Comparison of ENCODE assay signal across 14 cellular contexts in the genomic region with DNA sequence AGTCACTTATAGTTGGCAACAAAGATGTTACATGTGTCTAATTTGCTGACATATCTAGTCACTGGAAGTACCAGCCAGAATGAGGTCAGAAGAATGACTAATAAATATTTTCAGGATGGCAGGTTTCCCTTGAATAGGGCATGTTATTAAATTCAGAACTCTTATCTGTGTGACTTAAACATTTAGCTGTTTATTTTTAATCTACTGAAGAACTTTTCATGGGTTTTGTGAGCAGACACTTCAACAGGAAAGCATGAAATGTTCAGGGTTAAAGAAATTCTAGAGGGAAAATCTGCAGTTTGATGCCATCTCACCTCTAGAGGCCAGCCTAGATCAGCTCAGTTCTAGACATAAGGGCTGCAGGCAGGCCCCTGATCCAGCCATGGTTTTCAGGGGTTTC. TPM values are rescaled to one million over a fixed set of nuclear protein-coding genes. Genes with fewer than 3 reads are reported as not detected.
DNase-seq lines count a peak whose midpoint lies in the region; ATAC-seq and TF ChIP-seq lines count a peak whose summit lies in the region.
"Had no signal": no experiment of that assay in that cellular context is flagged by ENCODE, and none has a peak within 500 bp of the region (broad histone marks: within the 10 kb centered on the region; RNA-seq: fewer than 3 reads in every experiment).

No MANE protein-coding gene starts in this region.

- peaks cover 61% of the 10 kb centered on the region for H3K36me3 ChIP-seq in suprapubic skin

- no peak overlapping the region for H3K4me3 ChIP-seq in suprapubic skin
- H3K4me3 ChIP-seq: lung had no signal

- H3K9me3 ChIP-seq in suprapubic skin = no peaks in the 10 kb centered on the region

- H3K27me3 ChIP-seq in suprapubic skin = no peaks in the 10 kb centered on the region

- intact Hi-C loops in left ventricle myocardium superior (cut with micrococcal nuclease) = no loop called here
- intact Hi-C loops in activated CD8-positive, alpha-beta T cell treated with anti-CD3 and anti-CD28 coated beads for 36 hours (cut with micrococcal nuclease) = no loop called here
- intact Hi-C loops in activated CD4-positive, alpha-beta T cell treated with anti-CD3 and anti-CD28 coated beads for 36 hours (cut with DNase I, micrococcal nuclease) = no loop called here
- intact Hi-C loops in activated naive CD4-positive, alpha-beta T cell treated with anti-CD3 and anti-CD28 coated beads for 36 hours (cut with micrococcal nuclease) = no loop called here

- TF ChIP-seq EP300 in suprapubic skin (IDR thresholded peaks at IDR 0.05) = no peak

- peaks cover 54% of the 10 kb centered on the region for H3K36me3 Mint-ChIP-seq in activated CD8-positive, alpha-beta T cell treated with anti-CD3 and anti-CD28 coated beads for 36 hours (ENCODE audit: low read depth)
- peaks cover 61% of the 10 kb centered on the region for H3K36me3 Mint-ChIP-seq in activated CD4-positive, alpha-beta T cell treated with anti-CD3 and anti-CD28 coated beads for 36 hours (ENCODE audit: low read depth)
- H3K36me3 Mint-ChIP-seq in activated naive CD4-positive, alpha-beta T cell treated with anti-CD3 and anti-CD28 coated beads for 36 hours (ENCODE audit: low read depth) = peaks cover 32% of the 10 kb centered on the region

- no peak for TF ChIP-seq POLR2A in suprapubic skin (IDR thresholded peaks at IDR 0.05)

- H3K4me1 Mint-ChIP-seq in activated CD8-positive, alpha-beta T cell treated with anti-CD3 and anti-CD28 coated beads for 36 hours (ENCODE audit: low read depth) = peaks cover 5% of the 10 kb centered on the region
- H3K4me1 Mint-ChIP-seq in activated CD4-positive, alpha-beta T cell treated with anti-CD3 and anti-CD28 coated beads for 36 hours = peaks cover 10% of the 10 kb centered on the region
- H3K4me1 Mint-ChIP-seq in activated naive CD4-positive, alpha-beta T cell treated with anti-CD3 and anti-CD28 coated beads for 36 hours (ENCODE audit: low read depth) = peaks cover 12% of the 10 kb centered on the region
- H3K4me1 Mint-ChIP-seq: brain had no signal

- H3K27ac Mint-ChIP-seq in activated CD8-positive, alpha-beta T cell treated with anti-CD3 and anti-CD28 coated beads for 36 hours = no peak overlapping the region
- no peak overlapping the region for H3K27ac Mint-ChIP-seq in activated CD4-positive, alpha-beta T cell treated with anti-CD3 and anti-CD28 coated beads for 36 hours
- no peak overlapping the region for H3K27ac Mint-ChIP-seq in activated naive CD4-positive, alpha-beta T cell treated with anti-CD3 and anti-CD28 coated beads for 36 hours
- H3K27ac Mint-ChIP-seq: brain had no signal

- no peak overlapping the region for H3K4me3 Mint-ChIP-seq in activated CD8-positive, alpha-beta T cell treated with anti-CD3 and anti-CD28 coated beads for 36 hours
- H3K4me3 Mint-ChIP-seq in activated CD4-positive, alpha-beta T cell treated with anti-CD3 and anti-CD28 coated beads for 36 hours = no peak overlapping the region
- H3K4me3 Mint-ChIP-seq in activated naive CD4-positive, alpha-beta T cell treated with anti-CD3 and anti-CD28 coated beads for 36 hours = no peak overlapping the region
- H3K4me3 Mint-ChIP-seq: brain; CD4-positive, alpha-beta memory T cell had no signal

- DNase-seq in AG08395 (ENCODE audit: low spot score) (peak; percentile 30), HT1080 (ENCODE audit: low read depth) (peak; percentile 62), astrocyte of the hippocampus (ENCODE audit: low read depth, low spot score) (peak; percentile 42), left ventricle myocardium superior (no peak), suprapubic skin (ENCODE audit: low spot score in 2 of 2) (no peak)
- DNase-seq in activated CD8-positive, alpha-beta T cell treated with anti-CD3 and anti-CD28 coated beads for 36 hours = no peak
- DNase-seq in activated CD4-positive, alpha-beta T cell treated with anti-CD3 and anti-CD28 coated beads for 36 hours = no peak
- DNase-seq in activated naive CD4-positive, alpha-beta T cell treated with anti-CD3 and anti-CD28 coated beads for 36 hours = no peak
- DNase-seq: CD4-positive, alpha-beta memory T cell; GOT3; NCI-H1930; OCI-M1 had no signal

- no peaks in the 10 kb centered on the region for H3K9me3 Mint-ChIP-seq in activated CD8-positive, alpha-beta T cell treated with anti-CD3 and anti-CD28 coated beads for 36 hours
- H3K9me3 Mint-ChIP-seq in activated CD4-positive, alpha-beta T cell treated with anti-CD3 and anti-CD28 coated beads for 36 hours (ENCODE audit: low read depth) = no peaks in the 10 kb centered on the region
- no peaks in the 10 kb centered on the region for H3K9me3 Mint-ChIP-seq in activated naive CD4-positive, alpha-beta T cell treated with anti-CD3 and anti-CD28 coated beads for 36 hours
- H3K9me3 Mint-ChIP-seq: brain; CD4-positive, alpha-beta memory T cell had no signal

- CTCF ChIA-PET in activated CD8-positive, alpha-beta T cell treated with anti-CD3 and anti-CD28 coated beads for 36 hours (lab: Charles Lee) = interaction anchor here (1.7 kb wide), 1 partner anchor 15 kb away, joined by 7 read pairs; a partner anchor contains a TSS
- CTCF ChIA-PET in activated CD4-positive, alpha-beta T cell treated with anti-CD3 and anti-CD28 coated beads for 36 hours (lab: Charles Lee) = no interaction called here
- CTCF ChIA-PET in activated naive CD4-positive, alpha-beta T cell treated with anti-CD3 and anti-CD28 coated beads for 36 hours (lab: Charles Lee) = no interaction called here

- ATAC-seq in left ventricle myocardium superior = peak; percentile 59
- ATAC-seq in activated CD8-positive, alpha-beta T cell treated with anti-CD3 and anti-CD28 coated beads for 36 hours = no peak
- ATAC-seq in activated CD4-positive, alpha-beta T cell treated with anti-CD3 and anti-CD28 coated beads for 36 hours = no peak

- H3K27me3 Mint-ChIP-seq in activated CD8-positive, alpha-beta T cell treated with anti-CD3 and anti-CD28 coated beads for 36 hours = no peaks in the 10 kb centered on the region
- H3K27me3 Mint-ChIP-seq in activated CD4-positive, alpha-beta T cell treated with anti-CD3 and anti-CD28 coated beads for 36 hours = no peaks in the 10 kb centered on the region
- no peaks in the 10 kb centered on the region for H3K27me3 Mint-ChIP-seq in activated naive CD4-positive, alpha-beta T cell treated with anti-CD3 and anti-CD28 coated beads for 36 hours (ENCODE audit: low read depth)
- H3K27me3 Mint-ChIP-seq: brain; CD4-positive, alpha-beta memory T cell had no signal

- peaks cover 5% of the 10 kb centered on the region for H3K4me1 ChIP-seq in suprapubic skin

- no peak for TF ChIP-seq CTCF in activated CD8-positive, alpha-beta T cell treated with anti-CD3 and anti-CD28 coated beads for 36 hours (IDR thresholded peaks at IDR 0.05)
- no peak for TF ChIP-seq CTCF in suprapubic skin (IDR thresholded peaks at IDR 0.05)

- POLR2A ChIA-PET in activated CD8-positive, alpha-beta T cell treated with anti-CD3 and anti-CD28 coated beads for 36 hours (lab: Charles Lee) = no interaction called here
- POLR2A ChIA-PET in activated CD4-positive, alpha-beta T cell treated with anti-CD3 and anti-CD28 coated beads for 36 hours (lab: Charles Lee) = no interaction called here

- H3K27ac ChIP-seq in suprapubic skin = no peak overlapping the region

RNA-seq across cellular contexts. Expression of a gene that starts 13.2 kb away (rescaled TPM):
- 87.1 and 111 TPM in 2 replicates for total RNA-seq in HT1080 (2014; rRNA removed; shearing (Covaris generic))
- 93.2 and 97.4 TPM in 2 replicates for polyA plus RNA-seq in HT1080 (2015; cell fraction: cytosol; rRNA removed)
- 63.7 and 71.6 TPM in 2 replicates for polyA plus RNA-seq in HT1080 (2015; cell fraction: nucleus; rRNA removed)
- 41.6 TPM for total RNA-seq in left ventricle myocardium superior
- total RNA-seq in activated CD8-positive, alpha-beta T cell treated with anti-CD3 and anti-CD28 coated beads for 36 hours = 10 to 100 TPM; 61.5 to 62.2 TPM
- total RNA-seq in activated CD4-positive, alpha-beta T cell treated with anti-CD3 and anti-CD28 coated beads for 36 hours = 100 to 1,000 TPM in 1 of 2 experiments, 10 to 100 TPM in 1; 77.1 to 111 TPM
- total RNA-seq in suprapubic skin = 10 to 100 TPM; 22.6 to 59.2 (median 35.0) TPM
- total RNA-seq in activated naive CD4-positive, alpha-beta T cell treated with anti-CD3 and anti-CD28 coated beads for 36 hours = 10 to 100 TPM; 54.0 to 69.4 TPM

RNA-seq across cellular contexts. Expression of a gene that starts 14.7 kb away (rescaled TPM):
- 24.4 and 27.4 TPM in 2 replicates for total RNA-seq in HT1080 (2014; rRNA removed; shearing (Covaris generic))
- 14.5 and 15.7 TPM in 2 replicates for polyA plus RNA-seq in HT1080 (2015; cell fraction: cytosol; rRNA removed)
- 396 and 436 TPM in 2 replicates for polyA plus RNA-seq in HT1080 (2015; cell fraction: nucleus; rRNA removed)
- 80.3 TPM for total RNA-seq in left ventricle myocardium superior
- total RNA-seq in activated CD8-positive, alpha-beta T cell treated with anti-CD3 and anti-CD28 coated beads for 36 hours = 10 to 100 TPM; 58.4 to 65.1 TPM
- total RNA-seq in activated CD4-positive, alpha-beta T cell treated with anti-CD3 and anti-CD28 coated beads for 36 hours = 10 to 100 TPM; 56.7 to 57.6 TPM
- 100 to 1,000 TPM in 1 of 4 donors, 10 to 100 TPM in 3; 56.0 to 206 (median 82.1) TPM for total RNA-seq in suprapubic skin
- 10 to 100 TPM; 46.5 to 50.7 TPM for total RNA-seq in activated naive CD4-positive, alpha-beta T cell treated with anti-CD3 and anti-CD28 coated beads for 36 hours

Comparison
In these comparisons a context has a peak if more than half of its experiments do, and no peak if none do; other contexts are left out.
1. DNase-seq: peak in AG08395 (single experiment), HT1080 (single experiment) and astrocyte of the hippocampus (single experiment); none in left ventricle myocardium superior (single experiment), activated CD8-positive, alpha-beta T cell treated with anti-CD3 and anti-CD28 coated beads for 36 hours (single experiment), activated CD4-positive, alpha-beta T cell treated with anti-CD3 and anti-CD28 coated beads for 36 hours (single experiment), suprapubic skin (0 of 2) and activated naive CD4-positive, alpha-beta T cell treated with anti-CD3 and anti-CD28 coated beads for 36 hours (single experiment).